Comparison of ENCODE assay signal across 17 cellular contexts in genomic region chr18:57976230-57976773, GRCh38.
DNase-seq lines count a peak whose midpoint lies in the region; ATAC-seq, FAIRE-seq and TF ChIP-seq lines count a peak whose summit lies in the region.
"Had no signal": no experiment of that assay in that cellular context is flagged by ENCODE, and none has a peak within 500 bp of the region (broad histone marks: within the 10 kb centered on the region; RNA-seq: fewer than 3 reads in every experiment).

No MANE protein-coding gene starts in this region.

- WGBS in H1 (ENCODE audit: extremely low coverage in 1 of 2, insufficient coverage in 1 of 2, insufficient read length in 1 of 2, insufficient replicate concordance in 2 of 2, low coverage in 1 of 2, low lambda C conversion rate in 2 of 2, missing lambda C conversion rate in 1 of 2), 2 experiments: 72% methylated on average over 2 of the region's 2 CpGs; no CpG with 5 or more reads in 1 of the 2 experiments

- H3K18ac ChIP-seq in H1 (ENCODE audit: extremely low read depth, low read length): no peak overlapping the region

- CTCF ChIA-PET in H1 (lab: Charles Lee; ENCODE audit: partially characterized antibody): interaction anchor here (1.1 kb wide), 1 partner anchor 67 kb away, joined by 3 read pairs; the partner anchor contains the start of gene NEDD4L

- no peak overlapping the region for H4K5ac ChIP-seq in H1 (ENCODE audit: insufficient read length, low read depth, low read length)

- H2BK120ac ChIP-seq in H1 (replicated peaks; ENCODE audit: low read depth, low read length): no peak overlapping the region

- TF ChIP-seq RAD21 in H1 (IDR thresholded peaks at IDR 0.05 in 1 of 2, conservative IDR thresholded peaks at IDR 0.05 in 1 of 2; ENCODE audit: low read depth in 2 of 2, low read length in 2 of 2): no peak

- H3K4me2 ChIP-seq in H1 (ENCODE audit: insufficient read depth in 1 of 2, low read depth in 2 of 2, low read length in 2 of 2): no peak overlapping the region

- H3K79me1 ChIP-seq in H1 (ENCODE audit: low read depth, low read length): no peaks in the 10 kb centered on the region

- no peak overlapping the region for H4K8ac ChIP-seq in H1 (ENCODE audit: extremely low read depth, insufficient read depth, low read length)

- H3K56ac ChIP-seq in H1 (replicated peaks; ENCODE audit: insufficient read length, low read depth, low read length): no peak overlapping the region

- no peak overlapping the region for H3K23ac ChIP-seq in H1 (ENCODE audit: insufficient read length)

- no peaks in the 10 kb centered on the region for H3K79me2 ChIP-seq in H1 (ENCODE audit: control insufficient read depth in 1 of 2, insufficient read depth in 2 of 2, low read length in 2 of 2)

- no peak overlapping the region for H2BK15ac ChIP-seq in H1 (ENCODE audit: low read length)

- no peaks in the 10 kb centered on the region for H3K9me3 ChIP-seq in H1 (ENCODE audit: insufficient read depth in 2 of 2, low read depth in 1 of 2, low read length in 1 of 2)
- H3K9me3 ChIP-seq: adrenal gland, BE2C, gastroesophageal sphincter, psoas muscle had no signal

- TF ChIP-seq CTCF in H1 (IDR thresholded peaks at IDR 0.05; ENCODE audit: control extremely low read depth in 1 of 3, insufficient read depth in 1 of 3, low read depth in 1 of 3, low read length in 3 of 3): no peak

- H3K9ac ChIP-seq in H1 (replicated peaks in 1 of 4; ENCODE audit: extremely low read depth in 1 of 4, low read depth in 3 of 4, low read length in 3 of 4): no peak overlapping the region

- H2BK5ac ChIP-seq in H1 (ENCODE audit: low read depth, low read length): no peak overlapping the region

- H3K27ac ChIP-seq in H1 (ENCODE audit: low read depth, low read length): no peak overlapping the region
- H3K27ac ChIP-seq: psoas muscle had no signal

- H3K14ac ChIP-seq in H1 (ENCODE audit: insufficient read length): no peak overlapping the region

- no peak overlapping the region for H2AFZ ChIP-seq in H1 (ENCODE audit: low read length)

- POLR2A ChIA-PET in H1 (lab: Charles Lee; ENCODE audit: partially characterized antibody): no interaction called here

- H3K4ac ChIP-seq in H1 (replicated peaks; ENCODE audit: insufficient read length, low read depth, low read length): no peak overlapping the region

- H2BK20ac ChIP-seq in H1 (ENCODE audit: low read length): no peak overlapping the region

- no peaks in the 10 kb centered on the region for H3K36me3 ChIP-seq in H1 (ENCODE audit: control insufficient read depth in 2 of 4, insufficient read depth in 4 of 4, low read length in 3 of 4)
- H3K36me3 ChIP-seq: adrenal gland, BE2C, gastroesophageal sphincter had no signal

- peak; percentile 24 for FAIRE-seq in H1 (lab: Jason Lieb, UNC)
- FAIRE-seq: endometrium had no signal

- DNase-seq in H1 (ENCODE audit: low read depth in 1 of 2, low spot score in 2 of 2): no peak
- DNase-seq in pons (ENCODE audit: low spot score): peak; percentile 15
- DNase-seq in 8988T: no peak
- DNase-seq in putamen (ENCODE audit: low spot score): no peak
- DNase-seq: activated CD4-positive, CD25-positive, alpha-beta regulatory T cell treated with anti-CD3 and anti-CD28 coated beads, Interleukin-2, amount 50 U/mL, for 72 hours; adrenal gland; BE2C; DMS 273 treated with DMSO at 0.1 percent for 48 hours; NCI-H146; NCI-H748 treated with DMSO at 0.1 percent for 48 hours; psoas muscle had no signal

- H2AK5ac ChIP-seq in H1 (ENCODE audit: low read depth, low read length): no peak overlapping the region

- TF ChIP-seq EP300 in H1 (IDR thresholded peaks at IDR 0.05; ENCODE audit: borderline replicate concordance in 1 of 2, low read depth in 2 of 2, low read length in 2 of 2): no peak

- H3K27me3 ChIP-seq in H1 (replicated peaks in 1 of 4; ENCODE audit: control insufficient read depth in 3 of 4, extremely low read depth in 1 of 4, insufficient read depth in 3 of 4, low read length in 3 of 4): no peaks in the 10 kb centered on the region
- H3K27me3 ChIP-seq: adrenal gland, BE2C, gastroesophageal sphincter had no signal

- no peaks in the 10 kb centered on the region for H3K23me2 ChIP-seq in H1 (ENCODE audit: low read depth, low read length)

- no peak overlapping the region for H3K4me3 ChIP-seq in H1 (ENCODE audit: extremely low read depth in 1 of 4, insufficient read depth in 2 of 4, low read depth in 3 of 4, low read length in 4 of 4)
- H3K4me3 ChIP-seq: adrenal gland, gastroesophageal sphincter, psoas muscle had no signal

- H4K91ac ChIP-seq in H1 (replicated peaks; ENCODE audit: insufficient read length, low read length): no peak overlapping the region

- no peaks in the 10 kb centered on the region for H4K20me1 ChIP-seq in H1 (replicated peaks in 1 of 2; ENCODE audit: control insufficient read depth in 1 of 2, insufficient read depth in 2 of 2, low read length in 2 of 2)

- peak; percentile 62 for ATAC-seq in GM18861 (IDR thresholded peaks at IDR 0.05; ENCODE audit: unreplicated experiment)
- ATAC-seq in HG02973 (IDR thresholded peaks at IDR 0.05; ENCODE audit: unreplicated experiment): peak; percentile 65
- no peak for ATAC-seq in HG03460 (IDR thresholded peaks at IDR 0.05; ENCODE audit: unreplicated experiment)
- no peak for ATAC-seq in GM18909 (IDR thresholded peaks at IDR 0.05; ENCODE audit: poor library complexity, unreplicated experiment)
- ATAC-seq: gastroesophageal sphincter, psoas muscle had no signal

- TF ChIP-seq POLR2A in H1 (IDR thresholded peaks at IDR 0.05; ENCODE audit: control extremely low read depth in 1 of 2, low read depth in 2 of 2, low read length in 2 of 2): no peak

- H3K4me1 ChIP-seq in H1 (replicated peaks in 1 of 4; ENCODE audit: control insufficient read depth in 3 of 4, insufficient read depth in 4 of 4, low read length in 3 of 4): no peaks in the 10 kb centered on the region; a peak in 3 of 7 replicates
- H3K4me1 ChIP-seq: adrenal gland, BE2C, psoas muscle had no signal

- no peak overlapping the region for H2BK12ac ChIP-seq in H1 (ENCODE audit: low read depth, low read length)

TF ChIP-seq in H1, 55 proteins besides CTCF, POLR2A, EP300 and RAD21 (continues in another document):
- TF ChIP-seq CREB1 (IDR thresholded peaks at IDR 0.05): no peak

Comparison
In these comparisons a context has a peak if more than half of its experiments do, and no peak if none do; other contexts are left out.
1. ATAC-seq: peak in GM18861 (single experiment) and HG02973 (single experiment); none in HG03460 (single experiment) and GM18909 (single experiment).